In genomic region chr6:43478008-43478372, GRCh38 we compare ENCODE assay signal across 8 cellular contexts. TPM values are rescaled to one million over a fixed set of nuclear protein-coding genes. Genes with fewer than 3 reads are reported as not detected.
DNase-seq lines count a peak whose midpoint lies in the region; ATAC-seq and TF ChIP-seq lines count a peak whose summit lies in the region.

No MANE protein-coding gene starts in this region.

- peak overlapping the region; percentile 98 for H3K27ac Mint-ChIP-seq in activated CD4-positive, alpha-beta T cell treated with anti-CD3 and anti-CD28 coated beads, Interleukin-2, amount 10 ng/mL, durations not matched to agents 24 days and 14 days
- H3K27ac Mint-ChIP-seq in activated CD8-positive, alpha-beta T cell treated with anti-CD3 and anti-CD28 coated beads for 36 hours, result peak overlapping the region; percentile 89

- H3K4me3 Mint-ChIP-seq in activated CD4-positive, alpha-beta T cell treated with anti-CD3 and anti-CD28 coated beads, Interleukin-2, amount 10 ng/mL, durations not matched to agents 24 days and 14 days, result peak overlapping the region; percentile 100
- H3K4me3 Mint-ChIP-seq in activated CD8-positive, alpha-beta T cell treated with anti-CD3 and anti-CD28 coated beads for 36 hours, result peak overlapping the region; percentile 94

- H3K4me1 Mint-ChIP-seq in activated CD4-positive, alpha-beta T cell treated with anti-CD3 and anti-CD28 coated beads, Interleukin-2, amount 10 ng/mL, durations not matched to agents 24 days and 14 days, result peaks cover 35% of the 10 kb centered on the region
- H3K4me1 Mint-ChIP-seq in activated CD8-positive, alpha-beta T cell treated with anti-CD3 and anti-CD28 coated beads for 36 hours (ENCODE audit: low read depth), result peaks cover 50% of the 10 kb centered on the region

- no peaks in the 10 kb centered on the region for H3K9me3 ChIP-seq in iPS-18c (ENCODE audit: control insufficient read depth, insufficient read depth, low read length)
- no peaks in the 10 kb centered on the region for H3K9me3 ChIP-seq in suprapubic skin

- CTCF ChIA-PET in activated CD8-positive, alpha-beta T cell treated with anti-CD3 and anti-CD28 coated beads for 36 hours (lab: Charles Lee), result interaction anchor here (1.1 to 4.4 kb wide), 5 partner anchors 14 to 209 kb away, joined by 3 to 23 read pairs (median 4); partner anchors contain the start of gene DLK2
- CTCF ChIA-PET in GM10248 (lab: Yijun Ruan, JAX), result interaction anchor here (1.0 to 4.0 kb wide), 6 partner anchors 12 to 29 kb away, joined by 3 to 21 read pairs (median 4); no protein-coding TSS in a partner anchor

- H3K27ac ChIP-seq in suprapubic skin, result peak overlapping the region; percentile 75

- peaks cover 46% of the 10 kb centered on the region for H3K4me1 ChIP-seq in suprapubic skin

- no peak for TF ChIP-seq EP300 in suprapubic skin (IDR thresholded peaks at IDR 0.05)

- 16% methylated on average over 3 of the region's 3 CpGs for WGBS in suprapubic skin

- TF ChIP-seq POLR2A in suprapubic skin (IDR thresholded peaks at IDR 0.05), result no peak

- POLR2A ChIA-PET in activated CD8-positive, alpha-beta T cell treated with anti-CD3 and anti-CD28 coated beads for 36 hours (lab: Charles Lee), result interaction anchor here (0.8 to 2.0 kb wide), 12 partner anchors 8 to 152 kb away, joined by 3 to 7 read pairs (median 3); partner anchors contain the start of genes ABCC10 and DLK2
- POLR2A ChIA-PET in GM10248 (lab: Yijun Ruan, JAX), result interaction anchor here (0.6 to 1.0 kb wide), 3 partner anchors 18 to 164 kb away, joined by 3 to 6 read pairs (median 3); no protein-coding TSS in a partner anchor

- no peaks in the 10 kb centered on the region for H3K27me3 Mint-ChIP-seq in activated CD4-positive, alpha-beta T cell treated with anti-CD3 and anti-CD28 coated beads, Interleukin-2, amount 10 ng/mL, durations not matched to agents 24 days and 14 days
- H3K27me3 Mint-ChIP-seq in activated CD8-positive, alpha-beta T cell treated with anti-CD3 and anti-CD28 coated beads for 36 hours, result no peaks in the 10 kb centered on the region

- H3K4me3 ChIP-seq in iPS-18c (ENCODE audit: insufficient read depth, low read depth, low read length) (peak overlapping the region; percentile 71), suprapubic skin (peak overlapping the region; percentile 66)

- intact Hi-C loops in activated CD4-positive, alpha-beta T cell treated with anti-CD3 and anti-CD28 coated beads, Interleukin-2, amount 10 ng/mL, durations not matched to agents 24 days and 14 days (cut with micrococcal nuclease), result loop anchor here (5.0 kb wide), 1 partner anchor 306 kb away; the partner anchor contains the start of gene SRF
- intact Hi-C loops in activated CD8-positive, alpha-beta T cell treated with anti-CD3 and anti-CD28 coated beads for 36 hours (cut with micrococcal nuclease), result no loop called here

- peaks cover 11% of the 10 kb centered on the region for H3K36me3 Mint-ChIP-seq in activated CD4-positive, alpha-beta T cell treated with anti-CD3 and anti-CD28 coated beads, Interleukin-2, amount 10 ng/mL, durations not matched to agents 24 days and 14 days (ENCODE audit: low read depth)
- peaks cover 10% of the 10 kb centered on the region for H3K36me3 Mint-ChIP-seq in activated CD8-positive, alpha-beta T cell treated with anti-CD3 and anti-CD28 coated beads for 36 hours (ENCODE audit: low read depth)

- ATAC-seq in activated CD8-positive, alpha-beta T cell treated with anti-CD3 and anti-CD28 coated beads for 36 hours, result no peak

- peak; percentile 71 for DNase-seq in activated CD4-positive, alpha-beta T cell treated with anti-CD3 and anti-CD28 coated beads, Interleukin-2, amount 10 ng/mL, durations not matched to agents 24 days and 14 days
- no peak for DNase-seq in activated CD4-positive, alpha-beta T cell treated with anti-CD3 and anti-CD28 coated beads for 4 hours
- peak; percentile 9 for DNase-seq in activated CD8-positive, alpha-beta T cell treated with anti-CD3 and anti-CD28 coated beads for 36 hours
- DNase-seq in suprapubic skin (ENCODE audit: low spot score in 2 of 2) (no peak), NCI-H2227 (lab: John Stamatoyannopoulos, UW; ENCODE audit: unreplicated experiment) (no peak), GM10248 (ENCODE audit: extremely low spot score) (no peak), NCI-H1092 (lab: John Stamatoyannopoulos, UW) (no peak)

- H3K36me3 ChIP-seq in suprapubic skin, result no peaks in the 10 kb centered on the region

- H3K27me3 ChIP-seq in suprapubic skin, result no peaks in the 10 kb centered on the region

- H3K9me3 Mint-ChIP-seq in activated CD4-positive, alpha-beta T cell treated with anti-CD3 and anti-CD28 coated beads, Interleukin-2, amount 10 ng/mL, durations not matched to agents 24 days and 14 days, result no peaks in the 10 kb centered on the region
- no peaks in the 10 kb centered on the region for H3K9me3 Mint-ChIP-seq in activated CD8-positive, alpha-beta T cell treated with anti-CD3 and anti-CD28 coated beads for 36 hours

- no peak for TF ChIP-seq CTCF in activated CD8-positive, alpha-beta T cell treated with anti-CD3 and anti-CD28 coated beads for 36 hours (IDR thresholded peaks at IDR 0.05)
- TF ChIP-seq CTCF in suprapubic skin (IDR thresholded peaks at IDR 0.05) (no peak), GM10248 (IDR thresholded peaks at IDR 0.05; ENCODE audit: control extremely low read depth, extremely low read depth, low read depth, missing control alignments) (no peak)

RNA-seq across cellular contexts. Expression of gene TJAP1, which starts 0.6 kb away (rescaled TPM):
- 40.7 and 41.1 TPM in 2 replicates for total RNA-seq in activated CD4-positive, alpha-beta T cell treated with anti-CD3 and anti-CD28 coated beads, Interleukin-2, amount 10 ng/mL, durations not matched to agents 24 days and 14 days
- 10 to 100 TPM; 30.2 to 32.9 TPM for total RNA-seq in activated CD8-positive, alpha-beta T cell treated with anti-CD3 and anti-CD28 coated beads for 36 hours
- 10 to 100 TPM; 17.8 to 32.4 (median 30.6) TPM for total RNA-seq in suprapubic skin

RNA-seq across cellular contexts. Expression of gene DLK2, which starts 22.6 kb away (rescaled TPM):
- total RNA-seq in activated CD4-positive, alpha-beta T cell treated with anti-CD3 and anti-CD28 coated beads, Interleukin-2, amount 10 ng/mL, durations not matched to agents 24 days and 14 days, result 1.6 and 2.0 TPM in 2 replicates
- total RNA-seq in activated CD8-positive, alpha-beta T cell treated with anti-CD3 and anti-CD28 coated beads for 36 hours, result 1 to 10 TPM; 1.0 to 1.1 TPM
- 10 to 100 TPM; 23.6 to 61.7 (median 32.3) TPM for total RNA-seq in suprapubic skin

RNA-seq across cellular contexts. Expression of gene LRRC73, which starts 32.2 kb away (rescaled TPM):
- 0.14 and 0.51 TPM in 2 replicates for total RNA-seq in activated CD4-positive, alpha-beta T cell treated with anti-CD3 and anti-CD28 coated beads, Interleukin-2, amount 10 ng/mL, durations not matched to agents 24 days and 14 days
- total RNA-seq in activated CD8-positive, alpha-beta T cell treated with anti-CD3 and anti-CD28 coated beads for 36 hours, result under 1 TPM; 0.11 to 0.18 TPM
- total RNA-seq in suprapubic skin, result under 1 TPM in 2 of 4 donors, not detected in 2; 0.34 to 0.42 TPM

RNA-seq across cellular contexts. Expression of gene YIPF3, which starts 38.7 kb away (rescaled TPM):
- 47.7 and 52.1 TPM in 2 replicates for total RNA-seq in activated CD4-positive, alpha-beta T cell treated with anti-CD3 and anti-CD28 coated beads, Interleukin-2, amount 10 ng/mL, durations not matched to agents 24 days and 14 days
- 10 to 100 TPM; 32.6 to 33.9 TPM for total RNA-seq in activated CD8-positive, alpha-beta T cell treated with anti-CD3 and anti-CD28 coated beads for 36 hours
- 100 to 1,000 TPM in 1 of 4 donors, 10 to 100 TPM in 3; 69.8 to 115 (median 84.6) TPM for total RNA-seq in suprapubic skin

RNA-seq across cellular contexts. Expression of gene POLR1C, which starts 38.9 kb away (rescaled TPM):
- total RNA-seq in activated CD4-positive, alpha-beta T cell treated with anti-CD3 and anti-CD28 coated beads, Interleukin-2, amount 10 ng/mL, durations not matched to agents 24 days and 14 days, result 91.7 TPM in 2 replicates
- total RNA-seq in activated CD8-positive, alpha-beta T cell treated with anti-CD3 and anti-CD28 coated beads for 36 hours, result 10 to 100 TPM; 43.1 to 50.5 TPM
- total RNA-seq in suprapubic skin, result 10 to 100 TPM; 31.1 to 44.7 (median 35.6) TPM

Comparison
In these comparisons a context has a peak if more than half of its experiments do, and no peak if none do; other contexts are left out.
1. DNase-seq: peak in activated CD4-positive, alpha-beta T cell treated with anti-CD3 and anti-CD28 coated beads, Interleukin-2, amount 10 ng/mL, durations not matched to agents 24 days and 14 days (single experiment) and activated CD8-positive, alpha-beta T cell treated with anti-CD3 and anti-CD28 coated beads for 36 hours (single experiment); none in activated CD4-positive, alpha-beta T cell treated with anti-CD3 and anti-CD28 coated beads for 4 hours (0 of 2), suprapubic skin (0 of 2), NCI-H2227 (single experiment), GM10248 (single experiment) and NCI-H1092 (single experiment).